ENCODE assay signal across 19 cellular contexts in the genomic region with DNA sequence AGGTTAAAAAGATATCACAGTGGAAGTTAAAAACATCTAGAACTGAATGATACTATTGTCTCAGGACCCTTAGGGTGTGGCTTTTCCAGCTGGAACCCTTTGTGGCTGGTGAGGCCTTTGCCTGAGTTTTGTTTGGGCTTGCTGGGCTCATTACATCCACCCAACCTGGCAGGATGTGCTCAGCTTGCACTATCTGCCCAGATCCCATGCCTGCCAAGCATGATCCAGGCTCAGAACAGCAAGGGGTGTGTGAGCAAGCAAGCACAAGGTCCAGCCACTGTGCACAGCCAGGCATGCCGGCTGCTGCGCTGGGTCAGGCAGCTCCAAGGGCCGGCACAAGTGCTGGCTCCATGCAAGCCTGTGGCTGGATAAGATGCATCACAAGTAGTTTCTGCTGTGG.
DNase-seq lines count a peak whose midpoint lies in the region; ATAC-seq, FAIRE-seq and TF ChIP-seq lines count a peak whose summit lies in the region.
"Had no signal": no experiment of that assay in that cellular context is flagged by ENCODE, and none has a peak within 500 bp of the region (broad histone marks: within the 10 kb centered on the region; RNA-seq: fewer than 3 reads in every experiment).

No MANE protein-coding gene starts in this region.

- BruUV-seq in HepG2 (replicated peaks; lab: Mats Ljungman, UMichigan) = no TSS peak
- BruUV-seq in endothelial cell of umbilical vein (replicated peaks; lab: Mats Ljungman, UMichigan) = no TSS peak

- H3K9me3 ChIP-seq in HepG2 (ENCODE audit: low read length) (no peaks in the 10 kb centered on the region), right lobe of liver (no peaks in the 10 kb centered on the region), endothelial cell of umbilical vein (replicated peaks; ENCODE audit: control insufficient read depth, insufficient read depth, low read length) (no peaks in the 10 kb centered on the region), keratinocyte (ENCODE audit: control insufficient read depth, low read depth, low read length) (no peaks in the 10 kb centered on the region), kidney (ENCODE audit: control insufficient read depth in 1 of 2, low read length in 2 of 2) (no peaks in the 10 kb centered on the region)

- H3K9me1 ChIP-seq in endothelial cell of umbilical vein (replicated peaks; ENCODE audit: control insufficient read depth, extremely low read depth, insufficient read depth, low read length) (no peaks in the 10 kb centered on the region), keratinocyte (ENCODE audit: control insufficient read depth, extremely low read depth, insufficient read depth, low read length) (no peaks in the 10 kb centered on the region)

- TF ChIP-seq RAD21 in HepG2 (CRISPR knock-in tag; IDR thresholded peaks at IDR 0.05) = no peak

- peak; percentile 81 for ATAC-seq in HepG2
- no peak for ATAC-seq in right lobe of liver
- no peak for ATAC-seq in GM18517 (IDR thresholded peaks at IDR 0.05; ENCODE audit: unreplicated experiment)
- ATAC-seq in HG02938 (IDR thresholded peaks at IDR 0.05; ENCODE audit: unreplicated experiment) = no peak

- FAIRE-seq in HepG2 (lab: Jason Lieb, UNC) (no peak), endothelial cell of umbilical vein (lab: Jason Lieb, UNC) (peak; percentile 40), keratinocyte (lab: Jason Lieb, UNC) (peak; percentile 99), kidney (lab: Jason Lieb, UNC) (no peak)
- FAIRE-seq: GM12892, GM19239 had no signal

- TF ChIP-seq POLR2A in HepG2 (IDR thresholded peaks at IDR 0.05; ENCODE audit: insufficient read depth in 1 of 2, low read depth in 2 of 2, low read length in 2 of 2) (no peak), right lobe of liver (IDR thresholded peaks at IDR 0.05) (no peak), endothelial cell of umbilical vein (IDR thresholded peaks at IDR 0.05; ENCODE audit: low read depth, low read length) (no peak)

- intact Hi-C loops in HepG2 (cut with micrococcal nuclease; ENCODE audit: unreplicated experiment) (no loop called here), right lobe of liver (cut with DNase I) (no loop called here), endothelial cell of umbilical vein (cut with micrococcal nuclease) (no loop called here), kidney (cut with DNase I) (no loop called here)

- no CpG with 5 or more reads among the region's 3 CpGs for WGBS in HepG2 (ENCODE audit: low lambda C conversion rate)
- WGBS in right lobe of liver (ENCODE audit: insufficient coverage, low coverage, low lambda C conversion rate, missing lambda C conversion rate) = no CpG with 5 or more reads among the region's 3 CpGs

- no peaks in the 10 kb centered on the region for H3K36me3 ChIP-seq in HepG2 (replicated peaks in 1 of 2; ENCODE audit: control insufficient read depth in 1 of 2, insufficient read depth in 2 of 2, low read length in 2 of 2)
- no peaks in the 10 kb centered on the region for H3K36me3 ChIP-seq in right lobe of liver
- H3K36me3 ChIP-seq in endothelial cell of umbilical vein (ENCODE audit: control insufficient read depth in 2 of 2, extremely low read depth in 1 of 2, insufficient read depth in 2 of 2, low read length in 2 of 2) = no peaks in the 10 kb centered on the region
- H3K36me3 ChIP-seq in keratinocyte (ENCODE audit: control insufficient read depth in 2 of 2, extremely low read depth in 1 of 2, insufficient read depth in 2 of 2, low read length in 2 of 2) = no peaks in the 10 kb centered on the region
- no peaks in the 10 kb centered on the region for H3K36me3 ChIP-seq in kidney (ENCODE audit: control insufficient read depth in 1 of 2, insufficient read depth in 2 of 2, low read length in 2 of 2)

- dilution Hi-C loops in endothelial cell of umbilical vein (cut with MboI; ENCODE audit: extremely low pct_ligation_motif_present, low sequenced_read_pairs) = no loop called here
- dilution Hi-C loops in keratinocyte (cut with MboI; ENCODE audit: extremely low pct_ligation_motif_present, low sequenced_read_pairs) = no loop called here

- no peak overlapping the region for H3K9ac ChIP-seq in HepG2 (ENCODE audit: insufficient read depth, low read depth, low read length)
- no peak overlapping the region for H3K9ac ChIP-seq in endothelial cell of umbilical vein (replicated peaks; ENCODE audit: extremely low read depth, insufficient read depth, low read length)
- H3K9ac ChIP-seq in keratinocyte (ENCODE audit: control insufficient read depth, extremely low read depth, insufficient read depth, low read length) = no peak overlapping the region
- no peak overlapping the region for H3K9ac ChIP-seq in kidney (ENCODE audit: low read length in 2 of 2)

- no peak for TF ChIP-seq CTCF in HepG2 (CRISPR knock-in tag; IDR thresholded peaks at IDR 0.05)
- no peak for TF ChIP-seq CTCF in right lobe of liver (IDR thresholded peaks at IDR 0.05)
- TF ChIP-seq CTCF in endothelial cell of umbilical vein (IDR thresholded peaks at IDR 0.05; ENCODE audit: extremely low read depth in 1 of 2, insufficient read depth in 1 of 2, low read depth in 1 of 2, low read length in 2 of 2) = no peak
- no peak for TF ChIP-seq CTCF in keratinocyte (optimal IDR thresholded peaks at IDR 0.05 in 1 of 3, IDR thresholded peaks at IDR 0.05 in 1 of 3, conservative IDR thresholded peaks at IDR 0.05 in 1 of 3; ENCODE audit: extremely low read depth in 1 of 3, insufficient read depth in 2 of 3, low read length in 3 of 3)
- no peak for TF ChIP-seq CTCF in kidney (IDR thresholded peaks at IDR 0.05; ENCODE audit: borderline replicate concordance, extremely low read depth, insufficient read depth)

- H4K20me1 ChIP-seq in HepG2 (ENCODE audit: insufficient read depth, low read length) = no peaks in the 10 kb centered on the region
- H4K20me1 ChIP-seq in endothelial cell of umbilical vein (replicated peaks; ENCODE audit: control insufficient read depth, extremely low read depth, insufficient read depth, low read length) = no peaks in the 10 kb centered on the region
- no peaks in the 10 kb centered on the region for H4K20me1 ChIP-seq in keratinocyte (ENCODE audit: control insufficient read depth, extremely low read depth, insufficient read depth, low read length)

- H3K4me3 ChIP-seq in HepG2 (replicated peaks in 1 of 3; ENCODE audit: insufficient read depth in 1 of 3, low read depth in 2 of 3, low read length in 3 of 3) (no peak overlapping the region), right lobe of liver (no peak overlapping the region), endothelial cell of umbilical vein (replicated peaks in 1 of 3; ENCODE audit: insufficient read depth in 1 of 3, low read depth in 1 of 3, low read length in 3 of 3) (no peak overlapping the region), keratinocyte (ENCODE audit: control insufficient read depth in 2 of 3, extremely low read depth in 1 of 3, insufficient read depth in 2 of 3, low read depth in 1 of 3, low read length in 3 of 3) (no peak overlapping the region), kidney (ENCODE audit: low read length in 2 of 2) (no peak overlapping the region)

- POLR2A ChIA-PET in HepG2 (lab: Yijun Ruan, JAX) = no interaction called here
- POLR2A ChIA-PET in endothelial cell of umbilical vein (lab: Charles Lee) = no interaction called here

- H2AFZ ChIP-seq in HepG2 (ENCODE audit: low read length) (no peak overlapping the region), endothelial cell of umbilical vein (ENCODE audit: low read depth, low read length) (no peak overlapping the region), keratinocyte (ENCODE audit: control insufficient read depth, low read length) (peak overlapping the region; percentile 72)

- H3K4me2 ChIP-seq in HepG2 (ENCODE audit: low read depth, low read length) = no peak overlapping the region
- H3K4me2 ChIP-seq in endothelial cell of umbilical vein (ENCODE audit: insufficient read depth, low read length) = no peak overlapping the region
- H3K4me2 ChIP-seq in keratinocyte (ENCODE audit: control insufficient read depth, extremely low read depth, insufficient read depth, low read depth, low read length) = peak overlapping the region; percentile 61

- H3K27me3 ChIP-seq in HepG2 (ENCODE audit: control insufficient read depth in 1 of 2, insufficient read depth in 2 of 2, low read length in 2 of 2) = no peaks in the 10 kb centered on the region
- H3K27me3 ChIP-seq in right lobe of liver = no peaks in the 10 kb centered on the region
- peaks cover 0 to 2% of the 10 kb centered on the region in 2 experiments for H3K27me3 ChIP-seq in endothelial cell of umbilical vein (ENCODE audit: control insufficient read depth in 2 of 2, insufficient read depth in 2 of 2, low read length in 2 of 2)
- H3K27me3 ChIP-seq in keratinocyte (ENCODE audit: control insufficient read depth, extremely low read depth, insufficient read depth, low read length) = no peaks in the 10 kb centered on the region

- H3K4me1 ChIP-seq in HepG2 (ENCODE audit: insufficient read depth, low read length) = no peaks in the 10 kb centered on the region
- H3K4me1 ChIP-seq in right lobe of liver = no peaks in the 10 kb centered on the region
- H3K4me1 ChIP-seq in endothelial cell of umbilical vein (ENCODE audit: control insufficient read depth, extremely low read depth, insufficient read depth, low read length) = no peaks in the 10 kb centered on the region
- H3K4me1 ChIP-seq in keratinocyte (ENCODE audit: control insufficient read depth, extremely low read depth, insufficient read depth, low read length) = peaks cover 9% of the 10 kb centered on the region
- H3K4me1 ChIP-seq in kidney (ENCODE audit: control insufficient read depth in 1 of 2, insufficient read depth in 1 of 2, low read depth in 1 of 2, low read length in 2 of 2) = no peaks in the 10 kb centered on the region

- CTCF ChIA-PET in HepG2 (lab: Yijun Ruan, JAX; ENCODE audit: low intra/inter-chr PET ratio, low total read pairs) (no interaction called here), endothelial cell of umbilical vein (lab: Charles Lee) (interaction anchor here (0.8 to 0.9 kb wide), 2 partner anchors 13 to 15 kb away, joined by 3 read pairs; no protein-coding TSS in a partner anchor)

- H3K79me2 ChIP-seq in HepG2 (ENCODE audit: insufficient read depth, low read length) (no peaks in the 10 kb centered on the region), endothelial cell of umbilical vein (ENCODE audit: control insufficient read depth, insufficient read depth, low read length) (no peaks in the 10 kb centered on the region), keratinocyte (ENCODE audit: control insufficient read depth, insufficient read depth, low read length) (no peaks in the 10 kb centered on the region)

- no peak for DNase-seq in HepG2 (ENCODE audit: low spot score)
- no peak for DNase-seq in right lobe of liver
- DNase-seq in endothelial cell of umbilical vein (ENCODE audit: low read depth, low spot score) = no peak
- DNase-seq in keratinocyte (ENCODE audit: low read depth, low spot score) = peak; percentile 5
- DNase-seq in kidney = no peak
- no peak for DNase-seq in activated CD4-positive, CD25-positive, alpha-beta regulatory T cell treated with anti-CD3 and anti-CD28 coated beads, Interleukin-2, amount 50 U/mL, for 72 hours
- DNase-seq: DND-41, GF-D8, Karpas-422, NCI-H1105 treated with DMSO at 0.1 percent for 48 hours, NCI-H187, NCI-H226, NCI-H526 treated with DMSO at 0.1 percent for 48 hours, RPMI8226 had no signal

- in situ Hi-C loops in HepG2 (cut with HindIII; ENCODE audit: extremely low pct_ligation_motif_present, low pct_unique_long_range_greater_than_20kb) = no loop called here

- no peak for TF ChIP-seq EP300 in HepG2 (IDR thresholded peaks at IDR 0.05; ENCODE audit: low read depth in 2 of 2, low read length in 2 of 2)
- TF ChIP-seq EP300 in HepG2 (CRISPR knock-in tag; IDR thresholded peaks at IDR 0.05; ENCODE audit: borderline replicate concordance) = no peak

- no peak overlapping the region for H3K27ac ChIP-seq in HepG2 (ENCODE audit: extremely low read length, insufficient read depth, low read length)
- no peak overlapping the region for H3K27ac ChIP-seq in right lobe of liver
- no peak overlapping the region for H3K27ac ChIP-seq in endothelial cell of umbilical vein (ENCODE audit: insufficient read depth, low read depth, low read length)
- no peak overlapping the region for H3K27ac ChIP-seq in keratinocyte (ENCODE audit: control insufficient read depth, insufficient read depth, low read length)
- H3K27ac ChIP-seq in kidney (ENCODE audit: low read depth in 2 of 2, low read length in 2 of 2) = no peak overlapping the region
- H3K27ac ChIP-seq: C4-2B had no signal
